1 cellular context compared by ENCODE assay signal in the genomic region with DNA sequence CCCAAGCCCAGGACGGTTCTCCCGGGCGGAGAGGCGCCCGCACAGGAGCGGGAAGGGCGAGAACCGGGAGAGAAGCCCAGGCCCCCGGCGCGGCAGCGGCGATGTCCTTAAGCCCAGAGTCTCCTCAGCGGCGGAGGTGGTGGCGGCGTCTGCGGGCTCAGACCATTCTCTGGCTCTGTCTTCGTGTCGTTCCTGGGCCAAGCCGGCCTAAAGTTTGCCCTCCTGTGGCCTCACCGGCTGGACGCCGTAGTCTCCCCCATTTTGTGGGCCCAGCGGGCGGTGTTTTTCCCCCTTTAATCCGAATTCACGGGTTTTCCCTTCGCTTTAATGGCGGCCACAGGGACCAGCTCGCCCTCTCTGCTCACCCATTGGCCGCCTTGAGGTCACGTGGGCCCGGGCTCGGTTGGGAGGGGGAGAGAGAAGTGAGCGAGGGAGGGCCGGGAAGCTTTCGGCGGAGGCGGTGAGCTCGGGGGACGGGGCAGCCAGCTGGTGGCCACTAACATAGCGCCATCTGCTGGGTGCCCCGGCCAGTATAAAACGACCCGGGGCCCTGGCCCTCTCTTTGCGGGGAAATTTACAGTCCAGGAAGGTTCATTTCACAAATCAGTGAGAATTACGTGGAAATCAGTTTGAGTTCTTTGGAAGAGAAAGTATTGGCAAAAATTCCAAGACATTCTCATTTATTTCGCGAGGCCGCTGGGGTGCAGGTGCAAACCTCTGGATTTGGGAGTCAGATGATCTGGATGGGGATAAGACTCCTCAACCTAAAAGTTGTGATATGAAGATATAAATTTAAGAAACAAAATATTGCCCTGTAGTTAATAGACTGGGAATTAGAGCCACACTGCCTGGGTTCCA.
TF ChIP-seq lines count a peak whose summit lies in the region.

No MANE protein-coding gene starts in this region.

TF ChIP-seq in HEK293, 187 proteins besides CTCF, POLR2A, EP300 and RAD21 (continued from another document):
- TF ChIP-seq, protein P1, sequence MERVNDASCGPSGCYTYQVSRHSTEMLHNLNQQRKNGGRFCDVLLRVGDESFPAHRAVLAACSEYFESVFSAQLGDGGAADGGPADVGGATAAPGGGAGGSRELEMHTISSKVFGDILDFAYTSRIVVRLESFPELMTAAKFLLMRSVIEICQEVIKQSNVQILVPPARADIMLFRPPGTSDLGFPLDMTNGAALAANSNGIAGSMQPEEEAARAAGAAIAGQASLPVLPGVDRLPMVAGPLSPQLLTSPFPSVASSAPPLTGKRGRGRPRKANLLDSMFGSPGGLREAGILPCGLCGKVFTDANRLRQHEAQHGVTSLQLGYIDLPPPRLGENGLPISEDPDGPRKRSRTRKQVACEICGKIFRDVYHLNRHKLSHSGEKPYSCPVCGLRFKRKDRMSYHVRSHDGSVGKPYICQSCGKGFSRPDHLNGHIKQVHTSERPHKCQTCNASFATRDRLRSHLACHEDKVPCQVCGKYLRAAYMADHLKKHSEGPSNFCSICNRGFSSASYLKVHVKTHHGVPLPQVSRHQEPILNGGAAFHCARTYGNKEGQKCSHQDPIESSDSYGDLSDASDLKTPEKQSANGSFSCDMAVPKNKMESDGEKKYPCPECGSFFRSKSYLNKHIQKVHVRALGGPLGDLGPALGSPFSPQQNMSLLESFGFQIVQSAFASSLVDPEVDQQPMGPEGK (tag by site-specific recombination; IDR thresholded peaks at IDR 0.05): peak; percentile 85
- TF ChIP-seq YY2 (tag by site-specific recombination; IDR thresholded peaks at IDR 0.05) (peak; percentile 93), ZNF335 (tag by site-specific recombination; conservative IDR thresholded peaks at IDR 0.05) (peak; percentile 79), ZNF558 (tag by site-specific recombination; IDR thresholded peaks at IDR 0.05) (0 out of 2 replicates have a peak, but pooled peaks have one; percentile 13), ZNF404 (tag by site-specific recombination; IDR thresholded peaks at IDR 0.05) (no peak), ZNF629 (tag by site-specific recombination; IDR thresholded peaks at IDR 0.05) (peak; percentile 55), ZEB2 (tag by site-specific recombination; IDR thresholded peaks at IDR 0.05) (peak; percentile 93), ZBTB48 (tag by site-specific recombination; IDR thresholded peaks at IDR 0.05) (peak; percentile 75), ZNF19 (tag by site-specific recombination; IDR thresholded peaks at IDR 0.05; ENCODE audit: low read depth) (no peak), ZNF501 (tag by site-specific recombination; IDR thresholded peaks at IDR 0.05) (peak; percentile 83; the same call in 1 of the 2 replicates), GLIS2 (tag by site-specific recombination; IDR thresholded peaks at IDR 0.05) (0 out of 2 replicates have a peak, but pooled peaks have one; percentile 11), ZBTB17 (tag by site-specific recombination; IDR thresholded peaks at IDR 0.05) (peak; percentile 48; the same call in 1 of the 2 replicates), ZBTB8A (tag by site-specific recombination; IDR thresholded peaks at IDR 0.05) (peak; percentile 76), ZNF670 (tag by site-specific recombination; IDR thresholded peaks at IDR 0.05; ENCODE audit: low read depth) (no peak), GLI4 (tag by site-specific recombination; IDR thresholded peaks at IDR 0.05) (no peak), SP7 (tag by site-specific recombination; IDR thresholded peaks at IDR 0.05) (peak; percentile 76; the same call in 1 of the 2 replicates)
- TF ChIP-seq, protein P2, sequence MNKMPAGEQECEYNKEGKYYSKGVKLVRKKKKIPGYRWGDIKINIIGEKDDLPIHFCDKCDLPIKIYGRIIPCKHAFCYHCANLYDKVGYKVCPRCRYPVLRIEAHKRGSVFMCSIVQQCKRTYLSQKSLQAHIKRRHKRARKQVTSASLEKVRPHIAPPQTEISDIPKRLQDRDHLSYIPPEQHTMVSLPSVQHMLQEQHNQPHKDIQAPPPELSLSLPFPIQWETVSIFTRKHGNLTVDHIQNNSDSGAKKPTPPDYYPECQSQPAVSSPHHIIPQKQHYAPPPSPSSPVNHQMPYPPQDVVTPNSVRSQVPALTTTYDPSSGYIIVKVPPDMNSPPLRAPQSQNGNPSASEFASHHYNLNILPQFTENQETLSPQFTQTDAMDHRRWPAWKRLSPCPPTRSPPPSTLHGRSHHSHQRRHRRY (tag by site-specific recombination; IDR thresholded peaks at IDR 0.05): 0 out of 2 replicates have a peak, but pooled peaks have one; percentile 63
- TF ChIP-seq, protein P3, sequence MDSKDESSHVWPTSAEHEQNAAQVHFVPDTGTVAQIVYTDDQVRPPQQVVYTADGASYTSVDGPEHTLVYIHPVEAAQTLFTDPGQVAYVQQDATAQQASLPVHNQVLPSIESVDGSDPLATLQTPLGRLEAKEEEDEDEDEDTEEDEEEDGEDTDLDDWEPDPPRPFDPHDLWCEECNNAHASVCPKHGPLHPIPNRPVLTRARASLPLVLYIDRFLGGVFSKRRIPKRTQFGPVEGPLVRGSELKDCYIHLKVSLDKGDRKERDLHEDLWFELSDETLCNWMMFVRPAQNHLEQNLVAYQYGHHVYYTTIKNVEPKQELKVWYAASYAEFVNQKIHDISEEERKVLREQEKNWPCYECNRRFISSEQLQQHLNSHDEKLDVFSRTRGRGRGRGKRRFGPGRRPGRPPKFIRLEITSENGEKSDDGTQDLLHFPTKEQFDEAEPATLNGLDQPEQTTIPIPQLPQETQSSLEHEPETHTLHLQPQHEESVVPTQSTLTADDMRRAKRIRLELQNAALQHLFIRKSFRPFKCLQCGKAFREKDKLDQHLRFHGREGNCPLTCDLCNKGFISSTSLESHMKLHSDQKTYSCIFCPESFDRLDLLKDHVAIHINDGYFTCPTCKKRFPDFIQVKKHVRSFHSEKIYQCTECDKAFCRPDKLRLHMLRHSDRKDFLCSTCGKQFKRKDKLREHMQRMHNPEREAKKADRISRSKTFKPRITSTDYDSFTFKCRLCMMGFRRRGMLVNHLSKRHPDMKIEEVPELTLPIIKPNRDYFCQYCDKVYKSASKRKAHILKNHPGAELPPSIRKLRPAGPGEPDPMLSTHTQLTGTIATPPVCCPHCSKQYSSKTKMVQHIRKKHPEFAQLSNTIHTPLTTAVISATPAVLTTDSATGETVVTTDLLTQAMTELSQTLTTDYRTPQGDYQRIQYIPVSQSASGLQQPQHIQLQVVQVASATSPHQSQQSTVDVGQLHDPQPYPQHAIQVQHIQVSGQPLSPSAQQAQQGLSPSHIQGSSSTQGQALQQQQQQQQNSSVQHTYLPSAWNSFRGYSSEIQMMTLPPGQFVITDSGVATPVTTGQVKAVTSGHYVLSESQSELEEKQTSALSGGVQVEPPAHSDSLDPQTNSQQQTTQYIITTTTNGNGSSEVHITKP (tag by site-specific recombination; IDR thresholded peaks at IDR 0.05): peak; percentile 79
- TF ChIP-seq, protein P4, sequence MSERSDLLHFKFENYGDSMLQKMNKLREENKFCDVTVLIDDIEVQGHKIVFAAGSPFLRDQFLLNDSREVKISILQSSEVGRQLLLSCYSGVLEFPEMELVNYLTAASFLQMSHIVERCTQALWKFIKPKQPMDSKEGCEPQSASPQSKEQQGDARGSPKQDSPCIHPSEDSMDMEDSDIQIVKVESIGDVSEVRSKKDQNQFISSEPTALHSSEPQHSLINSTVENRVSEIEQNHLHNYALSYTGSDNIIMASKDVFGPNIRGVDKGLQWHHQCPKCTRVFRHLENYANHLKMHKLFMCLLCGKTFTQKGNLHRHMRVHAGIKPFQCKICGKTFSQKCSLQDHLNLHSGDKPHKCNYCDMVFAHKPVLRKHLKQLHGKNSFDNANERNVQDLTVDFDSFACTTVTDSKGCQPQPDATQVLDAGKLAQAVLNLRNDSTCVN (tag by site-specific recombination; optimal IDR thresholded peaks at IDR 0.05): peak; percentile 48
- TF ChIP-seq, protein P5, sequence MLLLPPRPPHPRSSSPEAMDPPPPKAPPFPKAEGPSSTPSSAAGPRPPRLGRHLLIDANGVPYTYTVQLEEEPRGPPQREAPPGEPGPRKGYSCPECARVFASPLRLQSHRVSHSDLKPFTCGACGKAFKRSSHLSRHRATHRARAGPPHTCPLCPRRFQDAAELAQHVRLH (tag by site-specific recombination; IDR thresholded peaks at IDR 0.05): 0 out of 2 replicates have a peak, but pooled peaks have one; percentile 18
TF ChIP-seq in HEK293: peak in this region for 47.
